Comparison of ENCODE assay signal across 17 cellular contexts in the genomic region with DNA sequence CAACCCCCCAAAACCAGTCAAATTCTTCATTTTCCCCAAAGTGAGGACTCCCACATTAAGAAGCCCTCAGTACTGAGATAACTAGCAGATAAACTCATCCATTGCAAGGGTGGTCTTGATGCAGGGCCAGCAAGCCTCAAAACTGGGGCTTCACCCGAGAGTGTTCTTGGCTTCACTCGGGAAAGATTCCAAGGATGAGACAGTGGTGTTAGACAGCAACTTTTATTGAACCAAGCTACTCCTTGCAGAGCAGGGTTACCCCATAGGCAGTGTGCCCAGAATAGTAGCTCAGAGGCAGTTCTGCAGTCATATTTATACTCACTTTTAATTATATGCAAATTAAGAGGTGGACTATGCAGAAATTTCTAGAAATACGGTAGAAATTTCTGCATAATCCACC.
"Had no signal": no experiment of that assay in that cellular context is flagged by ENCODE, and none has a peak within 500 bp of the region (broad histone marks: within the 10 kb centered on the region; RNA-seq: fewer than 3 reads in every experiment).

No MANE protein-coding gene starts in this region.

- H3K4me1 ChIP-seq: sigmoid colon, thyroid gland had no signal

- H3K4me3 Mint-ChIP-seq: activated CD4-positive, alpha-beta T cell treated with anti-CD3 and anti-CD28 coated beads for 36 hours; activated T-helper 1 cell treated with anti-CD3 and anti-CD28 coated beads, Interleukin-12 subunit alpha, Interleukin-12 subunit beta, Interleukin-2, Interleukin-4 antibody, amounts not matched to agents 30 ng/mL and 10 ng/mL and 1 ng/mL, durations not matched to agents 14 hours and 24 hours and 36 hours; nephron had no signal

- H3K27ac Mint-ChIP-seq: nephron had no signal

- H3K27ac ChIP-seq: cardiac muscle cell, dorsolateral prefrontal cortex, sigmoid colon, thyroid gland had no signal

- H3K27me3 ChIP-seq: cardiac muscle cell, dorsolateral prefrontal cortex, sigmoid colon, thyroid gland had no signal

- H3K27me3 Mint-ChIP-seq: activated CD4-positive, alpha-beta T cell treated with anti-CD3 and anti-CD28 coated beads for 36 hours had no signal

- H3K36me3 ChIP-seq: cardiac muscle cell, sigmoid colon, thyroid gland had no signal

- H3K4me1 Mint-ChIP-seq: nephron had no signal

- H3K4me3 ChIP-seq: cardiac muscle cell, dorsolateral prefrontal cortex, sigmoid colon, thyroid gland had no signal

- ATAC-seq: activated CD4-positive, alpha-beta T cell treated with anti-CD3 and anti-CD28 coated beads for 36 hours; activated naive CD4-positive, alpha-beta T cell treated with anti-CD3 and anti-CD28 coated beads, Interleukin-2, amount 50 U/mL, for 72 hours; left cardiac atrium; stimulated activated effector memory CD8-positive, alpha-beta T cell treated with anti-CD3 and anti-CD28 coated beads, Interleukin-12 subunit alpha, Interleukin-12 subunit beta, amount 100 ng/mL, for 72 hours had no signal

- DNase-seq: activated CD4-positive, alpha-beta T cell treated with anti-CD3 and anti-CD28 coated beads for 36 hours; activated CD4-positive, alpha-beta T cell treated with anti-CD3 and anti-CD28 coated beads, Interleukin-2, amount 50 U/mL, for 48 hours; activated gamma-delta T cell treated with Interleukin-2 at 50 U/mL for 16 hours; amniotic stem cell; dorsolateral prefrontal cortex; left cardiac atrium; mesendoderm; nucleus accumbens; posterior cingulate gyrus; sigmoid colon; stimulated activated CD4-positive, alpha-beta T cell treated with anti-CD3 and anti-CD28 coated beads, Interleukin-4, amount 100 ng/mL, for 24 hours; thyroid gland had no signal
